In the genomic region with DNA sequence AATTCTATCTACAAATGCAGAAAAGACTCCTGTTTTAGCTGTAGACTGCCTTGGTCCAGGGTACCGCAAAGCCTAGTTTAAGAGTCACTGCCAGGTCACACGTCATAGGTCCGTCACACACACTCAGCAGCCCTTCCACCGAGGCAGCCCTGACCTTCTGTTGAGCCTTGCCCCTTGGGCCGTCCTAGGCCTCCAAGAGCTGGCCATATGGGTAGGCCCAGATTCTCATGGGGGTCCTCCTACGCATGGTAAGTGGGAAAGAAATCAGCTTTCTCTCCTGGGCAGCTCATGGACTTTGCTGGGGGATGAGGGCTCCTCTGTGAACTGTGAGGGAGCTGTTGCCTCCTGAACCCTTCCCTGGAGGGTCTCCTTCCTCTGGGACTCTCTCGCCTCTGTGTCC, we compare ENCODE assay signal across 17 cellular contexts.
"Had no signal": no experiment of that assay in that cellular context is flagged by ENCODE, and none has a peak within 500 bp of the region (broad histone marks: within the 10 kb centered on the region; RNA-seq: fewer than 3 reads in every experiment).

No MANE protein-coding gene starts in this region.

- H3K27ac Mint-ChIP-seq: activated CD4-positive, alpha-beta T cell treated with anti-CD3 and anti-CD28 coated beads for 36 hours; activated CD8-positive, alpha-beta T cell treated with anti-CD3 and anti-CD28 coated beads for 36 hours; activated T-cell treated with anti-CD3 and anti-CD28 coated beads, Interleukin-2, amount 50 U/mL, for 72 hours had no signal

- H3K27ac ChIP-seq: cardiac muscle cell, vagina had no signal

- ATAC-seq: activated CD4-positive, alpha-beta T cell treated with anti-CD3 and anti-CD28 coated beads for 36 hours; activated CD8-positive, alpha-beta T cell treated with anti-CD3 and anti-CD28 coated beads for 36 hours; activated T-cell treated with anti-CD3 and anti-CD28 coated beads, Interleukin-2, amount 50 U/mL, for 72 hours; left colon had no signal

- H3K36me3 ChIP-seq: cardiac muscle cell, pancreas, vagina had no signal

- DNase-seq: activated CD4-positive, alpha-beta T cell treated with anti-CD3 and anti-CD28 coated beads for 36 hours; activated CD8-positive, alpha-beta memory T cell treated with anti-CD3 and anti-CD28 coated beads, Interleukin-2, amount 50 U/mL, for 4 hours; activated CD8-positive, alpha-beta T cell treated with anti-CD3 and anti-CD28 coated beads for 36 hours; activated T-cell treated with anti-CD3 and anti-CD28 coated beads, Interleukin-2, amount 50 U/mL, for 72 hours; erythroblast; immature natural killer cell; mesendoderm; stimulated activated CD4-positive, alpha-beta T cell treated with anti-CD3 and anti-CD28 coated beads, Interleukin-15, amount 100 ng/mL, for 24 hours; stimulated activated CD4-positive, alpha-beta T cell treated with anti-CD3 and anti-CD28 coated beads, Interleukin-4, amount 100 ng/mL, for 4 hours; T1000 had no signal

- H3K4me1 Mint-ChIP-seq: neural crest cell had no signal

- H3K4me3 ChIP-seq: cardiac muscle cell, coronary artery, pancreas, vagina had no signal

- H3K9me3 ChIP-seq: pancreas, vagina had no signal

- H3K9me3 Mint-ChIP-seq: activated CD8-positive, alpha-beta T cell treated with anti-CD3 and anti-CD28 coated beads for 36 hours; activated T-cell treated with anti-CD3 and anti-CD28 coated beads, Interleukin-2, amount 50 U/mL, for 72 hours; immature natural killer cell; neural crest cell had no signal

- H3K4me3 Mint-ChIP-seq: activated CD4-positive, alpha-beta T cell treated with anti-CD3 and anti-CD28 coated beads for 36 hours; activated CD8-positive, alpha-beta T cell treated with anti-CD3 and anti-CD28 coated beads for 36 hours; activated T-cell treated with anti-CD3 and anti-CD28 coated beads, Interleukin-2, amount 50 U/mL, for 72 hours; immature natural killer cell; neural crest cell had no signal

- FAIRE-seq: astrocyte, pancreas had no signal

- H3K27me3 ChIP-seq: cardiac muscle cell, pancreas, vagina had no signal

- H3K4me1 ChIP-seq: pancreas, vagina had no signal
